17 cellular contexts compared by ENCODE assay signal in the genomic region with DNA sequence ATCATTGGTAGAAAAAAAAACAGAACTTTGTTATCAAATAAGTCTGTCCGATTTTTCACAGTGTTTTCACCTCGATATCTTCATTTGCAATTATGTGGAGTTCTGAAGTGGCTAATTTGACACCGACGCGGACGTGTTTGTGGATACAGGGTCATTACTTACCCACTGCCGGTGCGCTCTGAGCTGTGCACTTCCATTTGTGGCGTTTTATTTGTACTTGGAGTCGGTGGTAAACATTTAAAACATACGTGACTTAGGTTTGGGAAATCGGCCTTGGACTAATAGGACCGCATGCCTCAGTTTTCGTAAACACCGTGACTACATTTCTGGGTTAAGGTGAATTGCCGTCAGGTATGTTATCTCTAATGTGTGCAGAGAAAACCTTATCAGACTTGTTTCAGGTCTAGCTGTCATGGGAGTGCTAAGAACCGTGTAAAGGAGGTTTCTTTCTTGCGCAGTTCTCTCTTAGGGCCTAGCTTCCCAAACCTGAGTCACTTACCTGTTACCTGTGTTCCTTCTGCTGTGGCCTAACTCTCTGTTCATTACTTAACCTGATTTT. TPM values are rescaled to one million over a fixed set of nuclear protein-coding genes. Genes with fewer than 3 reads are reported as not detected.
DNase-seq lines count a peak whose midpoint lies in the region; ATAC-seq, FAIRE-seq and TF ChIP-seq lines count a peak whose summit lies in the region.
"Had no signal": no experiment of that assay in that cellular context is flagged by ENCODE, and none has a peak within 500 bp of the region (broad histone marks: within the 10 kb centered on the region; RNA-seq: fewer than 3 reads in every experiment).

No MANE protein-coding gene starts in this region.

- H3K27ac ChIP-seq in cardiac muscle cell (peak overlapping the region; percentile 1), right cardiac atrium (ENCODE audit: low read length) (no peak overlapping the region)
- H3K27ac ChIP-seq: SK-N-MC had no signal

- H3K36me3 Mint-ChIP-seq in type B pancreatic cell, result peaks cover 31% of the 10 kb centered on the region

- intact Hi-C loops in right cardiac atrium (cut with DNase I), result no loop called here

- FAIRE-seq in islet of Langerhans (lab: Jason Lieb, UNC), result peak; percentile 88

- no peaks in the 10 kb centered on the region for H3K9me3 Mint-ChIP-seq in type B pancreatic cell
- H3K9me3 Mint-ChIP-seq: CD8-positive, alpha-beta T cell had no signal

- no peak overlapping the region for H3K4me3 ChIP-seq in cardiac muscle cell
- H3K4me3 ChIP-seq in right cardiac atrium (ENCODE audit: low read length), result no peak overlapping the region
- H3K4me3 ChIP-seq: SK-N-MC had no signal

- H3K4me1 Mint-ChIP-seq in type B pancreatic cell (ENCODE audit: unreplicated experiment), result peaks cover 2% of the 10 kb centered on the region

- H3K4me3 Mint-ChIP-seq in type B pancreatic cell, result peak overlapping the region; percentile 8
- H3K4me3 Mint-ChIP-seq: CD8-positive, alpha-beta T cell had no signal

- no peaks in the 10 kb centered on the region for H3K9me3 ChIP-seq in cardiac muscle cell (ENCODE audit: low read depth)
- no peaks in the 10 kb centered on the region for H3K9me3 ChIP-seq in right cardiac atrium (ENCODE audit: control insufficient read depth, low read length)

- peaks cover 51% of the 10 kb centered on the region for H3K36me3 ChIP-seq in cardiac muscle cell

- no peak for ATAC-seq in right cardiac atrium
- ATAC-seq: CD8-positive, alpha-beta T cell; PC-3 had no signal

- no peaks in the 10 kb centered on the region for H3K27me3 Mint-ChIP-seq in type B pancreatic cell

- DNase-seq in cardiac muscle cell (ENCODE audit: low read depth in 1 of 2, low spot score in 1 of 2) (no peak), right cardiac atrium (no peak), NCI-H2107 (lab: John Stamatoyannopoulos, UW) (peak; percentile 16), type B pancreatic cell (ENCODE audit: extremely low spot score, unreplicated experiment) (no peak), SKM-1 (lab: John Stamatoyannopoulos, UW; ENCODE audit: unreplicated experiment) (no peak), UCSD-AML1 (lab: John Stamatoyannopoulos, UW; ENCODE audit: unreplicated experiment) (no peak), kidney tubule cell (ENCODE audit: low spot score) (no peak)
- DNase-seq: CD8-positive, alpha-beta T cell; NCI-H146; NCI-H526 treated with DMSO at 0.1 percent for 48 hours; PC-3; T-helper 1 cell had no signal

- TF ChIP-seq CTCF in cardiac muscle cell (IDR thresholded peaks at IDR 0.05; ENCODE audit: low read depth, low read length) (no peak), type B pancreatic cell (conservative IDR thresholded peaks at IDR 0.05) (no peak)

- H3K4me1 ChIP-seq in cardiac muscle cell (ENCODE audit: low read depth) (peaks cover 4% of the 10 kb centered on the region), right cardiac atrium (ENCODE audit: control insufficient read depth, insufficient read depth, low read length) (no peaks in the 10 kb centered on the region)

- H3K27me3 ChIP-seq in cardiac muscle cell (no peaks in the 10 kb centered on the region), right cardiac atrium (ENCODE audit: control insufficient read depth, insufficient read depth) (no peaks in the 10 kb centered on the region)

- peak overlapping the region; percentile 42 for H3K27ac Mint-ChIP-seq in type B pancreatic cell
- H3K27ac Mint-ChIP-seq: CD8-positive, alpha-beta T cell had no signal

- WGBS in right cardiac atrium, result 88% methylated on average over 18 of the region's 18 CpGs

RNA-seq across cellular contexts. Expression of a gene that starts 51.7 kb away (rescaled TPM):
- 0.18 and 0.39 TPM in 2 replicates for total RNA-seq in cardiac muscle cell
- polyA plus RNA-seq in cardiac muscle cell, result 0.11 and 0.70 TPM in 2 replicates
- total RNA-seq in right cardiac atrium, result 1 to 10 TPM in 3 of 4 donors, under 1 TPM in 1; 0.79 to 3.0 (median 2.2) TPM
- polyA plus RNA-seq in right cardiac atrium, result 1.1 TPM
- total RNA-seq in type B pancreatic cell (ENCODE audit: low replicate concordance), result not detected in 2 replicates
- total RNA-seq: Daoy, H4, PC-3 had no signal
- polyA plus RNA-seq: BJ had no signal
